19 cellular contexts compared by ENCODE assay signal in genomic region chr5:103264529-103264928, GRCh38.
"Had no signal": no experiment of that assay in that cellular context is flagged by ENCODE, and none has a peak within 500 bp of the region (broad histone marks: within the 10 kb centered on the region; RNA-seq: fewer than 3 reads in every experiment).

No MANE protein-coding gene starts in this region.

- H3K36me3 Mint-ChIP-seq: mesothelial cell of epicardium, natural killer cell had no signal

- H3K27me3 Mint-ChIP-seq: memory B cell had no signal

- H3K27ac ChIP-seq: coronary artery, heart left ventricle, left ventricle myocardium inferior, lower lobe of right lung, skin epidermis, suprapubic skin, thyroid gland had no signal

- DNase-seq: effector CD4-positive, alpha-beta T cell; heart left ventricle; hypothalamus; kidney; left cardiac atrium; left ventricle myocardium inferior; lower lobe of right lung; natural killer cell; posterior cingulate gyrus; stimulated activated naive CD4-positive, alpha-beta T cell treated with Interleukin-2 at 50 U/mL for 16 hours; thyroid gland had no signal

- H3K27me3 ChIP-seq: heart left ventricle, suprapubic skin, thyroid gland had no signal

- ATAC-seq: esophagus mucosa, heart left ventricle, left cardiac atrium, lower lobe of right lung, natural killer cell, sciatic nerve had no signal

- H3K27ac Mint-ChIP-seq: memory B cell, mesothelial cell of epicardium, natural killer cell had no signal

- H3K9me3 ChIP-seq: heart left ventricle, left ventricle myocardium inferior, lower lobe of right lung, suprapubic skin, thyroid gland had no signal

- H3K4me3 Mint-ChIP-seq: memory B cell, mesothelial cell of epicardium, natural killer cell, neural crest cell had no signal

- H3K36me3 ChIP-seq: left ventricle myocardium inferior, lower lobe of right lung, suprapubic skin, thyroid gland had no signal

- H3K9me3 Mint-ChIP-seq: memory B cell, mesothelial cell of epicardium, natural killer cell, neural crest cell had no signal

- H3K4me3 ChIP-seq: coronary artery, heart left ventricle, left ventricle myocardium inferior, lower lobe of right lung, skin epidermis, suprapubic skin, thyroid gland had no signal
